Comparison of ENCODE assay signal across 8 cellular contexts in genomic region chr2:189751080-189751658, GRCh38. TPM values are rescaled to one million over a fixed set of nuclear protein-coding genes. Genes with fewer than 3 reads are reported as not detected.
DNase-seq lines count a peak whose midpoint lies in the region; ATAC-seq and TF ChIP-seq lines count a peak whose summit lies in the region.

No MANE protein-coding gene starts in this region.

- ATAC-seq in GM21825 (IDR thresholded peaks at IDR 0.05; ENCODE audit: unreplicated experiment), result peak; percentile 52

- no peak overlapping the region for H3K4me3 Mint-ChIP-seq in activated T-helper 1 cell treated with anti-CD3 and anti-CD28 coated beads, Interleukin-12 subunit alpha, Interleukin-12 subunit beta, Interleukin-2, Interleukin-4 antibody, amounts not matched to agents 30 ng/mL and 10 ng/mL and 1 ng/mL, durations not matched to agents 14 hours and 24 hours and 36 hours
- no peak overlapping the region for H3K4me3 Mint-ChIP-seq in glutamatergic neuron (ENCODE audit: unreplicated experiment)

- peaks cover 8% of the 10 kb centered on the region for H3K36me3 Mint-ChIP-seq in activated T-helper 1 cell treated with anti-CD3 and anti-CD28 coated beads, Interleukin-12 subunit alpha, Interleukin-12 subunit beta, Interleukin-2, Interleukin-4 antibody, amounts not matched to agents 30 ng/mL and 10 ng/mL and 1 ng/mL, durations not matched to agents 14 hours and 24 hours and 36 hours (ENCODE audit: low read depth)
- no peaks in the 10 kb centered on the region for H3K36me3 Mint-ChIP-seq in glutamatergic neuron (ENCODE audit: unreplicated experiment)

- peak; percentile 42 for DNase-seq in SIG-M5 treated with dmso at 0.1 percent for 504 hours (lab: John Stamatoyannopoulos, UW; ENCODE audit: unreplicated experiment)
- DNase-seq in SIG-M5 (lab: John Stamatoyannopoulos, UW), result no peak
- peak; percentile 33 for DNase-seq in NCI-H226
- DNase-seq in activated T-helper 1 cell treated with anti-CD3 and anti-CD28 coated beads, Interleukin-12 subunit alpha, Interleukin-12 subunit beta, Interleukin-2, Interleukin-4 antibody, amounts not matched to agents 30 ng/mL and 10 ng/mL and 1 ng/mL, durations not matched to agents 14 hours and 24 hours and 36 hours (ENCODE audit: low spot score), result peak; percentile 17
- DNase-seq in glutamatergic neuron, result peak; percentile 50
- peak; percentile 21 to 37 for DNase-seq in stimulated activated CD4-positive, alpha-beta T cell treated with anti-CD3 and anti-CD28 coated beads, Interleukin-2, amount 100 ng/mL, for 48 hours
- DNase-seq in KG1 (lab: John Stamatoyannopoulos, UW), result no peak

- intact Hi-C loops in activated T-helper 1 cell treated with anti-CD3 and anti-CD28 coated beads, Interleukin-12 subunit alpha, Interleukin-12 subunit beta, Interleukin-2, Interleukin-4 antibody, amounts not matched to agents 30 ng/mL and 10 ng/mL and 1 ng/mL, durations not matched to agents 14 hours and 24 hours and 36 hours (cut with micrococcal nuclease), result loop anchor here (1.0 kb wide), 1 partner anchor 319 kb away; no protein-coding TSS in a partner anchor

- no peaks in the 10 kb centered on the region for H3K9me3 Mint-ChIP-seq in activated T-helper 1 cell treated with anti-CD3 and anti-CD28 coated beads, Interleukin-12 subunit alpha, Interleukin-12 subunit beta, Interleukin-2, Interleukin-4 antibody, amounts not matched to agents 30 ng/mL and 10 ng/mL and 1 ng/mL, durations not matched to agents 14 hours and 24 hours and 36 hours
- H3K9me3 Mint-ChIP-seq in glutamatergic neuron (ENCODE audit: unreplicated experiment), result no peaks in the 10 kb centered on the region

- peak; percentile 71 for TF ChIP-seq CTCF in glutamatergic neuron (IDR thresholded peaks at IDR 0.05; ENCODE audit: partially characterized antibody, unreplicated experiment)

- no peaks in the 10 kb centered on the region for H3K4me1 Mint-ChIP-seq in activated T-helper 1 cell treated with anti-CD3 and anti-CD28 coated beads, Interleukin-12 subunit alpha, Interleukin-12 subunit beta, Interleukin-2, Interleukin-4 antibody, amounts not matched to agents 30 ng/mL and 10 ng/mL and 1 ng/mL, durations not matched to agents 14 hours and 24 hours and 36 hours (ENCODE audit: low read depth)
- H3K4me1 Mint-ChIP-seq in glutamatergic neuron (ENCODE audit: low read depth, unreplicated experiment), result no peaks in the 10 kb centered on the region

- no peaks in the 10 kb centered on the region for H3K27me3 Mint-ChIP-seq in activated T-helper 1 cell treated with anti-CD3 and anti-CD28 coated beads, Interleukin-12 subunit alpha, Interleukin-12 subunit beta, Interleukin-2, Interleukin-4 antibody, amounts not matched to agents 30 ng/mL and 10 ng/mL and 1 ng/mL, durations not matched to agents 14 hours and 24 hours and 36 hours (ENCODE audit: insufficient read depth)
- no peaks in the 10 kb centered on the region for H3K27me3 Mint-ChIP-seq in glutamatergic neuron (ENCODE audit: unreplicated experiment)

- H3K27ac Mint-ChIP-seq in activated T-helper 1 cell treated with anti-CD3 and anti-CD28 coated beads, Interleukin-12 subunit alpha, Interleukin-12 subunit beta, Interleukin-2, Interleukin-4 antibody, amounts not matched to agents 30 ng/mL and 10 ng/mL and 1 ng/mL, durations not matched to agents 14 hours and 24 hours and 36 hours, result no peak overlapping the region
- H3K27ac Mint-ChIP-seq in glutamatergic neuron (ENCODE audit: unreplicated experiment), result no peak overlapping the region

RNA-seq across cellular contexts. Expression of gene OSGEPL1, which starts 11.4 kb away (rescaled TPM):
- 8.3 and 11.4 TPM in 2 replicates for total RNA-seq in activated T-helper 1 cell treated with anti-CD3 and anti-CD28 coated beads, Interleukin-12 subunit alpha, Interleukin-12 subunit beta, Interleukin-2, Interleukin-4 antibody, amounts not matched to agents 30 ng/mL and 10 ng/mL and 1 ng/mL, durations not matched to agents 14 hours and 24 hours and 36 hours
- total RNA-seq in glutamatergic neuron (ENCODE audit: unreplicated experiment), result 12.5 TPM

RNA-seq across cellular contexts. Expression of gene ORMDL1, which starts 33.0 kb away (rescaled TPM):
- total RNA-seq in activated T-helper 1 cell treated with anti-CD3 and anti-CD28 coated beads, Interleukin-12 subunit alpha, Interleukin-12 subunit beta, Interleukin-2, Interleukin-4 antibody, amounts not matched to agents 30 ng/mL and 10 ng/mL and 1 ng/mL, durations not matched to agents 14 hours and 24 hours and 36 hours, result 78.7 and 80.1 TPM in 2 replicates
- 55.1 TPM for total RNA-seq in glutamatergic neuron (ENCODE audit: unreplicated experiment)

RNA-seq across cellular contexts. Expression of gene PMS1, which starts 33.1 kb away (rescaled TPM):
- 54.4 and 55.9 TPM in 2 replicates for total RNA-seq in activated T-helper 1 cell treated with anti-CD3 and anti-CD28 coated beads, Interleukin-12 subunit alpha, Interleukin-12 subunit beta, Interleukin-2, Interleukin-4 antibody, amounts not matched to agents 30 ng/mL and 10 ng/mL and 1 ng/mL, durations not matched to agents 14 hours and 24 hours and 36 hours
- 45.0 TPM for total RNA-seq in glutamatergic neuron (ENCODE audit: unreplicated experiment)

Comparison
In these comparisons a context has a peak if more than half of its experiments do, and no peak if none do; other contexts are left out.
1. DNase-seq: peak in SIG-M5 treated with dmso at 0.1 percent for 504 hours (single experiment), NCI-H226 (single experiment), activated T-helper 1 cell treated with anti-CD3 and anti-CD28 coated beads, Interleukin-12 subunit alpha, Interleukin-12 subunit beta, Interleukin-2, Interleukin-4 antibody, amounts not matched to agents 30 ng/mL and 10 ng/mL and 1 ng/mL, durations not matched to agents 14 hours and 24 hours and 36 hours (single experiment), glutamatergic neuron (single experiment) and stimulated activated CD4-positive, alpha-beta T cell treated with anti-CD3 and anti-CD28 coated beads, Interleukin-2, amount 100 ng/mL, for 48 hours (2 of 2); none in SIG-M5 (single experiment) and KG1 (single experiment).